31 cellular contexts compared by ENCODE assay signal in the genomic region with DNA sequence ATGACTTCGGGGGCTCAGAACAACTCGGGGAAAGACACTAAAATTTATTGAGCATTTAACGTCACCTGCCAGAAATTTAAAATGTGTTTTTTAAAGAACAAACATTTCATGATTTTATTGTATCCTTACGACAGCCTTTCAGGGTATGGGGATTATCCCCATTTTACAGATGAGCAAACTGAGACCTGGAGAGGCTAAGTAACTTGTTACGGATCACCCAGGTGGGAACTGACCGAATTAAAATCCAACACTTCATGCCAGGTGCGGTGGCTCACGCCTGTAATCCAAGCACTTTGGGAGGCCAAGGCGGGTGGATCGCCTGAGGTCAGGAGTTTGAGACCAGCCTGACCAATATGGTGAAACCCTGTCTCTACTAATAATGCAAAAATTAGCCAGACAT.
"Had no signal": no experiment of that assay in that cellular context is flagged by ENCODE, and none has a peak within 500 bp of the region (broad histone marks: within the 10 kb centered on the region; RNA-seq: fewer than 3 reads in every experiment).

No MANE protein-coding gene starts in this region.

- DNase-seq: activated B cell treated with CpG ODN at 0.5 μM for 24 hours; activated CD4-positive, alpha-beta memory T cell treated with anti-CD3 and anti-CD28 coated beads for 36 hours; activated CD4-positive, alpha-beta T cell treated with anti-CD3 and anti-CD28 coated beads for 4 hours; activated CD4-positive, alpha-beta T cell treated with anti-CD3 and anti-CD28 coated beads, Interleukin-2, amount 10 ng/mL, durations not matched to agents 24 days and 14 days; activated CD4-positive, alpha-beta T cell treated with anti-CD3 and anti-CD28 coated beads, Interleukin-2, amount 50 U/mL, for 1 hour; activated CD4-positive, alpha-beta T cell treated with anti-CD3 and anti-CD28 coated beads, Interleukin-2, amount 50 U/mL, for 4 hours; activated CD4-positive, CD25-positive, alpha-beta regulatory T cell treated with anti-CD3 and anti-CD28 coated beads, Interleukin-2, amount 50 U/mL, for 72 hours; activated CD8-positive, alpha-beta memory T cell treated with anti-CD3 and anti-CD28 coated beads, Interleukin-2, amount 50 U/mL, for 4 hours; activated CD8-positive, alpha-beta T cell treated with anti-CD3 and anti-CD28 coated beads for 36 hours; activated gamma-delta T cell; activated naive CD4-positive, alpha-beta T cell treated with anti-CD3 and anti-CD28 coated beads, Interleukin-2, amount 10 ng/mL, durations not matched to agents 7 days and 5 days; activated naive CD4-positive, alpha-beta T cell treated with Interleukin-2 at 50 U/mL for 16 hours; activated naive CD8-positive, alpha-beta T cell treated with anti-CD3 and anti-CD28 coated beads, Interleukin-2, amount 10 ng/mL, durations not matched to agents 7 days and 5 days; activated naive CD8-positive, alpha-beta T cell treated with anti-CD3 and anti-CD28 coated beads, Interleukin-2, amount 50 U/mL, for 24 hours; activated T-cell treated with anti-CD3 and anti-CD28 coated beads for 4 hours; activated T-cell treated with anti-CD3 and anti-CD28 coated beads, Interleukin-2, amount 50 U/mL, for 1 hour; activated T-cell treated with anti-CD3 and anti-CD28 coated beads, Interleukin-2, amount 50 U/mL, for 4 hours; activated T-cell treated with anti-CD3 and anti-CD28 coated beads, Interleukin-2, amount 50 U/mL, for 72 hours; amygdala; anterior cingulate cortex; caudate nucleus; cerebellar nuclear complex; T-helper 1 cell; T-helper 2 cell; T-helper 9 cell had no signal

- H3K36me3 ChIP-seq: ascending aorta, cardiac muscle cell had no signal

- H3K4me1 ChIP-seq: ascending aorta had no signal

- H3K27me3 ChIP-seq: ascending aorta, cardiac muscle cell had no signal

- FAIRE-seq: bronchial epithelial cell, TTC549 had no signal

- H3K27ac ChIP-seq: ascending aorta, cardiac muscle cell, VCaP had no signal

- H3K9me3 ChIP-seq: ascending aorta had no signal

- H3K4me3 ChIP-seq: ascending aorta, cardiac muscle cell had no signal

- ATAC-seq: activated CD8-positive, alpha-beta T cell treated with anti-CD3 and anti-CD28 coated beads for 36 hours; activated naive CD8-positive, alpha-beta T cell treated with anti-CD3 and anti-CD28 coated beads, Interleukin-2, amount 50 U/mL, for 24 hours; activated T-cell treated with anti-CD3 and anti-CD28 coated beads, Interleukin-2, amount 50 U/mL, for 4 hours; activated T-cell treated with anti-CD3 and anti-CD28 coated beads, Interleukin-2, amount 50 U/mL, for 72 hours; activated T-helper 17 cell treated with anti-CD3 and anti-CD28 coated beads, Interleukin-2, amount 50 U/mL, for 72 hours had no signal
